ENCODE assay signal across 1 cellular context in genomic region chr17:59619313-59620063, GRCh38.
TF ChIP-seq lines count a peak whose summit lies in the region.

TSS of gene CLTC (plus strand) at chr17:59619895. CDS start at chr17:59620132, 237 bp downstream.

TF ChIP-seq in HepG2, 621 proteins besides CTCF, POLR2A, EP300 and RAD21 (continued from another document and continues in another):
- no peak for TF ChIP-seq SRSF4 (IDR thresholded peaks at IDR 0.05; ENCODE audit: low read depth, low read length, poor library complexity, severe bottlenecking)
- no peak for TF ChIP-seq ZNF660 (CRISPR knock-in tag; IDR thresholded peaks at IDR 0.05; ENCODE audit: borderline replicate concordance, low read depth)
- peak; percentile 97 for TF ChIP-seq POLR2AphosphoS5 (IDR thresholded peaks at IDR 0.05; ENCODE audit: low read depth, low read length)
- no peak; the same call in 1 of the 2 replicates for TF ChIP-seq TSC22D2 (CRISPR knock-in tag; IDR thresholded peaks at IDR 0.05; ENCODE audit: borderline replicate concordance)
- TF ChIP-seq, protein P1, sequence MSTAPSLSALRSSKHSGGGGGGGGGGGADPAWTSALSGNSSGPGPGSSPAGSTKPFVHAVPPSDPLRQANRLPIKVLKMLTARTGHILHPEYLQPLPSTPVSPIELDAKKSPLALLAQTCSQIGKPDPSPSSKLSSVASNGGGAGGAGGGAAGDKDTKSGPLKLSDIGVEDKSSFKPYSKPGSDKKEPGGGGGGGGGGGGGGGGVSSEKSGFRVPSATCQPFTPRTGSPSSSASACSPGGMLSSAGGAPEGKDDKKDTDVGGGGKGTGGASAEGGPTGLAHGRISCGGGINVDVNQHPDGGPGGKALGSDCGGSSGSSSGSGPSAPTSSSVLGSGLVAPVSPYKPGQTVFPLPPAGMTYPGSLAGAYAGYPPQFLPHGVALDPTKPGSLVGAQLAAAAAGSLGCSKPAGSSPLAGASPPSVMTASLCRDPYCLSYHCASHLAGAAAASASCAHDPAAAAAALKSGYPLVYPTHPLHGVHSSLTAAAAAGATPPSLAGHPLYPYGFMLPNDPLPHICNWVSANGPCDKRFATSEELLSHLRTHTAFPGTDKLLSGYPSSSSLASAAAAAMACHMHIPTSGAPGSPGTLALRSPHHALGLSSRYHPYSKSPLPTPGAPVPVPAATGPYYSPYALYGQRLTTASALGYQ (CRISPR knock-in tag; IDR thresholded peaks at IDR 0.05): peak; percentile 74; the same call in 1 of the 2 replicates
- TF ChIP-seq ZNF264 (CRISPR knock-in tag; IDR thresholded peaks at IDR 0.05): peak; percentile 82
- TF ChIP-seq MXI1 (IDR thresholded peaks at IDR 0.05; ENCODE audit: borderline replicate concordance, low read depth, low read length): peak; percentile 74; the same call in 2 of the 3 replicates
- TF ChIP-seq MTA1 (CRISPR knock-in tag; IDR thresholded peaks at IDR 0.05; ENCODE audit: borderline replicate concordance): peak; percentile 97
- TF ChIP-seq SALL2 (CRISPR knock-in tag; IDR thresholded peaks at IDR 0.05): peak; percentile 84
- peak; percentile 48 for TF ChIP-seq RARA (CRISPR knock-in tag; IDR thresholded peaks at IDR 0.05)
- TF ChIP-seq XBP1 (CRISPR knock-in tag; IDR thresholded peaks at IDR 0.05): no peak; the same call in 1 of the 2 replicates
- TF ChIP-seq ETV5 (CRISPR knock-in tag; IDR thresholded peaks at IDR 0.05; ENCODE audit: borderline replicate concordance): peak; percentile 99
- no peak for TF ChIP-seq ZNF629 (CRISPR knock-in tag; conservative IDR thresholded peaks at IDR 0.05)
- no peak for TF ChIP-seq ARNT (IDR thresholded peaks at IDR 0.05)
- peak; percentile 89 for TF ChIP-seq ELF3 (CRISPR knock-in tag; IDR thresholded peaks at IDR 0.05)
- peak; percentile 60 for TF ChIP-seq BORCS8-MEF2B (CRISPR knock-in tag; IDR thresholded peaks at IDR 0.05)
- peak; percentile 37; the same call in 1 of the 2 replicates for TF ChIP-seq ATF3 (CRISPR knock-in tag; IDR thresholded peaks at IDR 0.05)
- TF ChIP-seq ZBTB7B (CRISPR knock-in tag; IDR thresholded peaks at IDR 0.05): peak; percentile 96
- TF ChIP-seq SRSF1 (optimal IDR thresholded peaks at IDR 0.05; ENCODE audit: low read depth, low read length): peak; percentile 76
- peak; percentile 90 for TF ChIP-seq ZNF841 (CRISPR knock-in tag; IDR thresholded peaks at IDR 0.05; ENCODE audit: borderline replicate concordance)
- TF ChIP-seq ZNF737 (CRISPR knock-in tag; IDR thresholded peaks at IDR 0.05; ENCODE audit: borderline replicate concordance): no peak
- TF ChIP-seq ZFP82 (CRISPR knock-in tag; IDR thresholded peaks at IDR 0.05; ENCODE audit: borderline replicate concordance): peak; percentile 78; the same call in 1 of the 2 replicates
- 0 out of 2 replicates have a peak, but pooled peaks have one; percentile 43 for TF ChIP-seq ESRRA (CRISPR knock-in tag; IDR thresholded peaks at IDR 0.05; ENCODE audit: low read depth)
- TF ChIP-seq, protein P2, sequence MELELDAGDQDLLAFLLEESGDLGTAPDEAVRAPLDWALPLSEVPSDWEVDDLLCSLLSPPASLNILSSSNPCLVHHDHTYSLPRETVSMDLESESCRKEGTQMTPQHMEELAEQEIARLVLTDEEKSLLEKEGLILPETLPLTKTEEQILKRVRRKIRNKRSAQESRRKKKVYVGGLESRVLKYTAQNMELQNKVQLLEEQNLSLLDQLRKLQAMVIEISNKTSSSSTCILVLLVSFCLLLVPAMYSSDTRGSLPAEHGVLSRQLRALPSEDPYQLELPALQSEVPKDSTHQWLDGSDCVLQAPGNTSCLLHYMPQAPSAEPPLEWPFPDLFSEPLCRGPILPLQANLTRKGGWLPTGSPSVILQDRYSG (CRISPR knock-in tag; IDR thresholded peaks at IDR 0.05): no peak
- TF ChIP-seq ZNF720 (CRISPR knock-in tag; IDR thresholded peaks at IDR 0.05): no peak
- TF ChIP-seq, protein P3, sequence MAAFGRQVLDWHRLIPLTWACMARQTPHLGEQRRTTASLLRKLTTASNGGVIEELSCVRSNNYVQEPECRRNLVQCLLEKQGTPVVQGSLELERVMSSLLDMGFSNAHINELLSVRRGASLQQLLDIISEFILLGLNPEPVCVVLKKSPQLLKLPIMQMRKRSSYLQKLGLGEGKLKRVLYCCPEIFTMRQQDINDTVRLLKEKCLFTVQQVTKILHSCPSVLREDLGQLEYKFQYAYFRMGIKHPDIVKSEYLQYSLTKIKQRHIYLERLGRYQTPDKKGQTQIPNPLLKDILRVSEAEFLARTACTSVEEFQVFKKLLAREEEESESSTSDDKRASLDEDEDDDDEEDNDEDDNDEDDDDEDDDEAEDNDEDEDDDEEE (CRISPR knock-in tag; IDR thresholded peaks at IDR 0.05): peak; percentile 5; the same call in 1 of the 2 replicates
- no peak for TF ChIP-seq TRIM22 (IDR thresholded peaks at IDR 0.05)
- TF ChIP-seq ARHGAP35 (CRISPR knock-in tag; IDR thresholded peaks at IDR 0.05; ENCODE audit: borderline replicate concordance): 0 out of 2 replicates have a peak, but pooled peaks have one; percentile 80
- peak; percentile 91 for TF ChIP-seq ELF1 (CRISPR knock-in tag; IDR thresholded peaks at IDR 0.05)
- peak; percentile 70 for TF ChIP-seq ARNT2 (CRISPR knock-in tag; IDR thresholded peaks at IDR 0.05; ENCODE audit: low read depth)
- TF ChIP-seq, protein P4, sequence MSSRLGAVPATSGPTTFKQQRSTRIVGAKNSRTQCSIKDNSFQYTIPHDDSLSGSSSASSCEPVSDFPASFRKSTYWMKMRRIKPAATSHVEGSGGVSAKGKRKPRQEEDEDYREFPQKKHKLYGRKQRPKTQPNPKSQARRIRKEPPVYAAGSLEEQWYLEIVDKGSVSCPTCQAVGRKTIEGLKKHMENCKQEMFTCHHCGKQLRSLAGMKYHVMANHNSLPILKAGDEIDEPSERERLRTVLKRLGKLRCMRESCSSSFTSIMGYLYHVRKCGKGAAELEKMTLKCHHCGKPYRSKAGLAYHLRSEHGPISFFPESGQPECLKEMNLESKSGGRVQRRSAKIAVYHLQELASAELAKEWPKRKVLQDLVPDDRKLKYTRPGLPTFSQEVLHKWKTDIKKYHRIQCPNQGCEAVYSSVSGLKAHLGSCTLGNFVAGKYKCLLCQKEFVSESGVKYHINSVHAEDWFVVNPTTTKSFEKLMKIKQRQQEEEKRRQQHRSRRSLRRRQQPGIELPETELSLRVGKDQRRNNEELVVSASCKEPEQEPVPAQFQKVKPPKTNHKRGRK (CRISPR knock-in tag; IDR thresholded peaks at IDR 0.05): no peak
- peak; percentile 24; the same call in 1 of the 2 replicates for TF ChIP-seq ZNF777 (CRISPR knock-in tag; IDR thresholded peaks at IDR 0.05)
- TF ChIP-seq HIVEP1 (CRISPR knock-in tag; IDR thresholded peaks at IDR 0.05): peak; percentile 47; the same call in 1 of the 2 replicates
- TF ChIP-seq SP1 (IDR thresholded peaks at IDR 0.05): no peak
- peak; percentile 99 for TF ChIP-seq SP1 (CRISPR knock-in tag; IDR thresholded peaks at IDR 0.05)
- TF ChIP-seq SMC3 (IDR thresholded peaks at IDR 0.05; ENCODE audit: low read length): no peak; the same call in 1 of the 2 replicates
- peak; percentile 73; the same call in 1 of the 2 replicates for TF ChIP-seq ZNF552 (CRISPR knock-in tag; IDR thresholded peaks at IDR 0.05; ENCODE audit: borderline replicate concordance)
- TF ChIP-seq TEAD2 (CRISPR knock-in tag; IDR thresholded peaks at IDR 0.05): no peak
- no peak for TF ChIP-seq SMAD9 (CRISPR knock-in tag; IDR thresholded peaks at IDR 0.05)
- TF ChIP-seq ZNF576 (CRISPR knock-in tag; IDR thresholded peaks at IDR 0.05): no peak
- TF ChIP-seq, protein P5, sequence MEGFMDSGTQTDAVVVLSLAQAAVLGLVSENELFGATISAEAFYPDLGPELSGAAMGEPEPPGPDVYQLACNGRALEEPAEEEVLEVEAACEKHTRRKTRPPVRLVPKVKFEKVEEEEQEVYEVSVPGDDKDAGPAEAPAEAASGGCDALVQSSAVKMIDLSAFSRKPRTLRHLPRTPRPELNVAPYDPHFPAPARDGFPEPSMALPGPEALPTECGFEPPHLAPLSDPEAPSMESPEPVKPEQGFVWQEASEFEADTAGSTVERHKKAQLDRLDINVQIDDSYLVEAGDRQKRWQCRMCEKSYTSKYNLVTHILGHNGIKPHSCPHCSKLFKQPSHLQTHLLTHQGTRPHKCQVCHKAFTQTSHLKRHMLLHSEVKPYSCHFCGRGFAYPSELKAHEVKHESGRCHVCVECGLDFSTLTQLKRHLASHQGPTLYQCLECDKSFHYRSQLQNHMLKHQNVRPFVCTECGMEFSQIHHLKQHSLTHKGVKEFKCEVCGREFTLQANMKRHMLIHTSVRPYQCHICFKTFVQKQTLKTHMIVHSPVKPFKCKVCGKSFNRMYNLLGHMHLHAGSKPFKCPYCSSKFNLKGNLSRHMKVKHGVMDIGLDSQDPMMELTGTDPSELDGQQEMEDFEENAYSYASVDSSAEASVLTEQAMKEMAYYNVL (CRISPR knock-in tag; IDR thresholded peaks at IDR 0.05; ENCODE audit: borderline replicate concordance): peak; percentile 13; the same call in 1 of the 2 replicates
- peak; percentile 91 for TF ChIP-seq PHF8 (CRISPR knock-in tag; IDR thresholded peaks at IDR 0.05)
- TF ChIP-seq ZNF563 (CRISPR knock-in tag; IDR thresholded peaks at IDR 0.05): peak; percentile 96
- TF ChIP-seq ADNP (CRISPR knock-in tag; IDR thresholded peaks at IDR 0.05): no peak
- TF ChIP-seq ZNF609 (CRISPR knock-in tag; IDR thresholded peaks at IDR 0.05; ENCODE audit: borderline replicate concordance): peak; percentile 37; the same call in 1 of the 2 replicates
- peak; percentile 56 for TF ChIP-seq ZIK1 (CRISPR knock-in tag; IDR thresholded peaks at IDR 0.05; ENCODE audit: borderline replicate concordance, low read depth)
- TF ChIP-seq ZNF652 (CRISPR knock-in tag; IDR thresholded peaks at IDR 0.05; ENCODE audit: borderline replicate concordance, low read depth): 0 out of 2 replicates have a peak, but pooled peaks have one; percentile 17
- TF ChIP-seq KMT2B (CRISPR knock-in tag; IDR thresholded peaks at IDR 0.05): peak; percentile 98
- no peak for TF ChIP-seq IRX3 (CRISPR knock-in tag; IDR thresholded peaks at IDR 0.05; ENCODE audit: borderline replicate concordance, low read depth)
- TF ChIP-seq KDM1A (CRISPR knock-in tag; IDR thresholded peaks at IDR 0.05): peak; percentile 61; the same call in 1 of the 2 replicates
- no peak for TF ChIP-seq HDAC6 (IDR thresholded peaks at IDR 0.05; ENCODE audit: low read depth, low read length)
- TF ChIP-seq ZNF776 (CRISPR knock-in tag; IDR thresholded peaks at IDR 0.05): peak; percentile 61; the same call in 1 of the 2 replicates
- TF ChIP-seq ZMYM2 (CRISPR knock-in tag; IDR thresholded peaks at IDR 0.05): 0 out of 2 replicates have a peak, but pooled peaks have one; percentile 55
